18 cellular contexts compared by ENCODE assay signal in the genomic region with DNA sequence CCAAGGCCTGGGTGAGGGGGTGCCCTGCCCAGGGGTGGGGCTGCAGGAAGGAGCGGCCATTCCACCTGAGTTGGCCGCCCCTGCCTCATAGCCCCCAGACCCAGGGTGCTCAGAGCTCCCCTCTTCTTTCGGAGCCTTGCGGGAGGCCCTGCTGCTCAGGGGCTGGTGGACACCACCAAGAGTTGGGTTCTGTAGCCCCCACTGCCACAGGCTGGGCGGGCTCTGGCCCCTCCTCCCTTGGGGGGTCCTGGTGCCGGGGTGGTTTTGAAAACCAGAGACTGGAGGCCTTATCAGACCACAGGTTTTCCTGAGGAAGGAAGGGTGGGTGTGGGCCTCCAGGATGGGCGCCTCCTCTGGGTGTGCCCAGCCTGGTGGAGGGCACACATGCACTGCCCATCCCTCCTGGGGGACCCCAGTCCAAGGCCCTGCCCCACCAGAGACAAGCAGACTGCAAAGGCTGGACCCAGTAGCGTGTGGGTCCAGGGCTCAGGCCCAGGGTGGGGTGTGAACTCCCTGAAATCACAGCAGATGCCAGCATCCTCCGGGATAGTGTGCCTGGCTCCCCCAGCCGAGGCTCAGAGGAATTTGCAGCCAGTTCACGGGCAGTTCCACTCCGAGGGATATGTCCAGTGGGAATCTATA. TPM values are rescaled to one million over a fixed set of nuclear protein-coding genes. Genes with fewer than 3 reads are reported as not detected.
A peak's percentile ranks its signal among the peaks of the same experiment; 100 is the strongest.
DNase-seq lines count a peak whose midpoint lies in the region; ATAC-seq and TF ChIP-seq lines count a peak whose summit lies in the region.
"Had no signal": no experiment of that assay in that cellular context is flagged by ENCODE, and none has a peak within 500 bp of the region (broad histone marks: within the 10 kb centered on the region; RNA-seq: fewer than 3 reads in every experiment).

No MANE protein-coding gene starts in this region.

- no peaks in the 10 kb centered on the region for H3K36me3 Mint-ChIP-seq in osteocyte (ENCODE audit: unreplicated experiment)

- peak in 3 of 5 donors; percentile 15 to 63 (median 61) for DNase-seq in heart left ventricle
- DNase-seq in right atrium auricular region (ENCODE audit: low spot score) = no peak
- peak; percentile 81 for DNase-seq in RWPE2 (ENCODE audit: low spot score)
- no peak for DNase-seq in lower lobe of right lung
- peak in 1 of 2 donors; percentile 55 for DNase-seq in upper lobe of left lung
- no peak for DNase-seq in osteocyte (ENCODE audit: extremely low spot score, unreplicated experiment)
- DNase-seq in LoVo (ENCODE audit: low spot score) = no peak
- no peak for DNase-seq in breast epithelium (ENCODE audit: low spot score in 2 of 2)
- DNase-seq: DMS53, H9, MV-4-11, NCI-H1436, NCI-H2029 treated with DMSO at 0.1 percent for 48 hours, NCI-H510A treated with DMSO at 0.1 percent for 48 hours, Peyer's patch had no signal

- TF ChIP-seq POLR2A in heart left ventricle (IDR thresholded peaks at IDR 0.05) (no peak), upper lobe of left lung (IDR thresholded peaks at IDR 0.05) (no peak), breast epithelium (IDR thresholded peaks at IDR 0.05) (no peak)

- H3K4me3 ChIP-seq in heart left ventricle = no peak overlapping the region
- H3K4me3 ChIP-seq in right atrium auricular region = no peak overlapping the region
- no peak overlapping the region for H3K4me3 ChIP-seq in RWPE2 (ENCODE audit: severe bottlenecking)
- H3K4me3 ChIP-seq in lower lobe of right lung = no peak overlapping the region
- H3K4me3 ChIP-seq in upper lobe of left lung = no peak overlapping the region
- no peak overlapping the region for H3K4me3 ChIP-seq in breast epithelium
- H3K4me3 ChIP-seq: GM12878, Peyer's patch had no signal

- H3K4me1 ChIP-seq in heart left ventricle (peaks cover 0 to 53% (median 42%) of the 10 kb centered on the region in 12 donors), right atrium auricular region (peaks cover 0 to 52% of the 10 kb centered on the region in 2 donors), RWPE2 (ENCODE audit: insufficient read depth, poor library complexity, severe bottlenecking) (no peaks in the 10 kb centered on the region), lower lobe of right lung (peaks cover 50% of the 10 kb centered on the region), upper lobe of left lung (peaks cover 37 to 51% (median 41%) of the 10 kb centered on the region in 4 donors), breast epithelium (peaks cover 0 to 3% of the 10 kb centered on the region in 2 donors)

- no peak overlapping the region for H3K4me3 Mint-ChIP-seq in osteocyte (ENCODE audit: unreplicated experiment)

- TF ChIP-seq EP300 in upper lobe of left lung (IDR thresholded peaks at IDR 0.05) = peak in 1 of 4 donors; percentile 80

- H3K27me3 Mint-ChIP-seq in osteocyte (ENCODE audit: unreplicated experiment) = no peaks in the 10 kb centered on the region

- peak in 1 of 12 donors; percentile 6 for TF ChIP-seq CTCF in heart left ventricle (IDR thresholded peaks at IDR 0.05)
- no peak for TF ChIP-seq CTCF in right atrium auricular region (IDR thresholded peaks at IDR 0.05)
- no peak for TF ChIP-seq CTCF in RWPE2 (IDR thresholded peaks at IDR 0.05; ENCODE audit: poor library complexity, severe bottlenecking)
- no peak for TF ChIP-seq CTCF in lower lobe of right lung (IDR thresholded peaks at IDR 0.05)
- TF ChIP-seq CTCF in upper lobe of left lung (IDR thresholded peaks at IDR 0.05) = no peak
- TF ChIP-seq CTCF in osteocyte (IDR thresholded peaks at IDR 0.05) = no peak
- no peak for TF ChIP-seq CTCF in breast epithelium (IDR thresholded peaks at IDR 0.05)

- no peaks in the 10 kb centered on the region for H3K9me3 ChIP-seq in heart left ventricle
- no peaks in the 10 kb centered on the region for H3K9me3 ChIP-seq in right atrium auricular region
- no peaks in the 10 kb centered on the region for H3K9me3 ChIP-seq in RWPE2 (ENCODE audit: severe bottlenecking)
- no peaks in the 10 kb centered on the region for H3K9me3 ChIP-seq in lower lobe of right lung
- H3K9me3 ChIP-seq in upper lobe of left lung = no peaks in the 10 kb centered on the region
- H3K9me3 ChIP-seq in breast epithelium = no peaks in the 10 kb centered on the region
- H3K9me3 ChIP-seq: Caco-2, Peyer's patch had no signal

- intact Hi-C loops in heart left ventricle (cut with DNase I) = no loop called here
- intact Hi-C loops in lower lobe of right lung (cut with DNase I) = no loop called here
- intact Hi-C loops in breast epithelium (cut with DNase I; ENCODE audit: low total_unique reads) = no loop called here

- H3K36me3 ChIP-seq in heart left ventricle (no peaks in the 10 kb centered on the region), right atrium auricular region (no peaks in the 10 kb centered on the region), RWPE2 (ENCODE audit: low read depth) (no peaks in the 10 kb centered on the region), lower lobe of right lung (no peaks in the 10 kb centered on the region), upper lobe of left lung (no peaks in the 10 kb centered on the region), breast epithelium (no peaks in the 10 kb centered on the region)
- H3K36me3 ChIP-seq: Peyer's patch had no signal

- no peak overlapping the region for H3K27ac Mint-ChIP-seq in osteocyte (ENCODE audit: unreplicated experiment)
- H3K27ac Mint-ChIP-seq: H9 had no signal

- peak overlapping the region in 10 of 12 donors; percentile 17 to 96 (median 74) for H3K27ac ChIP-seq in heart left ventricle
- peak overlapping the region in 1 of 2 donors; percentile 40 for H3K27ac ChIP-seq in right atrium auricular region
- H3K27ac ChIP-seq in RWPE2 (ENCODE audit: poor library complexity, severe bottlenecking) = no peak overlapping the region
- H3K27ac ChIP-seq in lower lobe of right lung = peak overlapping the region; percentile 48
- peak overlapping the region; percentile 32 to 84 (median 68) for H3K27ac ChIP-seq in upper lobe of left lung
- H3K27ac ChIP-seq in breast epithelium = no peak overlapping the region
- H3K27ac ChIP-seq: Peyer's patch had no signal

- H3K27me3 ChIP-seq in heart left ventricle = peaks cover 0 to 33% (median 0%) of the 10 kb centered on the region in 9 donors
- H3K27me3 ChIP-seq in right atrium auricular region = no peaks in the 10 kb centered on the region
- peaks cover 20% of the 10 kb centered on the region for H3K27me3 ChIP-seq in RWPE2 (ENCODE audit: insufficient read depth, poor library complexity, severe bottlenecking)
- peaks cover 33% of the 10 kb centered on the region for H3K27me3 ChIP-seq in lower lobe of right lung (ENCODE audit: low read depth)
- peaks cover 0 to 19% (median 0%) of the 10 kb centered on the region in 4 donors for H3K27me3 ChIP-seq in upper lobe of left lung
- H3K27me3 ChIP-seq in breast epithelium = no peaks in the 10 kb centered on the region

- 59 to 69% (median 64%) methylated on average over 7 to 12 of the region's 12 CpGs for WGBS in heart left ventricle, 4 donors
- 39 to 43% methylated on average over 3 to 8 of the region's 12 CpGs for WGBS in upper lobe of left lung, 2 donors

- H3K4me1 Mint-ChIP-seq in osteocyte (ENCODE audit: unreplicated experiment) = peaks cover 18% of the 10 kb centered on the region

- H3K9me3 Mint-ChIP-seq in osteocyte (ENCODE audit: unreplicated experiment) = no peaks in the 10 kb centered on the region
- H3K9me3 Mint-ChIP-seq: H9 had no signal

- no peak for ATAC-seq in heart left ventricle
- ATAC-seq in RWPE2 (ENCODE audit: low read depth) = no peak
- ATAC-seq in lower lobe of right lung = no peak
- peak in 1 of 2 donors; percentile 30 for ATAC-seq in upper lobe of left lung (ENCODE audit: low FRiP score in 2 of 2)

RNA-seq across cellular contexts. Expression of gene ZBTB46, which starts 13.4 kb away (rescaled TPM):
- total RNA-seq in heart left ventricle (10 to 100 TPM; 11.2 to 27.4 (median 14.4) TPM), right atrium auricular region (10 to 100 TPM; 12.2 to 17.8 TPM), lower lobe of right lung (9.9 TPM), upper lobe of left lung (10 to 100 TPM in 4 of 6 donors, 1 to 10 TPM in 2; 7.6 to 25.3 (median 11.6) TPM), osteocyte (20.5 and 20.9 TPM in 2 replicates), breast epithelium (10 to 100 TPM in 2 of 3 donors, 1 to 10 TPM in 1; 8.2 to 18.7 (median 10.7) TPM)
- 1 to 10 TPM; 6.6 to 8.2 TPM for polyA plus RNA-seq in heart left ventricle

RNA-seq across cellular contexts. Expression of gene ABHD16B, which starts 16.8 kb away (rescaled TPM):
- not detected for total RNA-seq in heart left ventricle
- polyA plus RNA-seq in heart left ventricle = under 1 TPM; 0.12 to 0.72 TPM
- total RNA-seq in right atrium auricular region = not detected
- total RNA-seq in lower lobe of right lung = not detected
- total RNA-seq in upper lobe of left lung = under 1 TPM in 1 of 6 donors, not detected in 5; 0.23 TPM
- not detected in 2 replicates for total RNA-seq in osteocyte
- not detected for total RNA-seq in breast epithelium
- total RNA-seq: GM12878, H9, LHCN-M2, Peyer's patch had no signal

RNA-seq across cellular contexts. Expression of gene TPD52L2, which starts 20.6 kb away (rescaled TPM):
- total RNA-seq in heart left ventricle (100 to 1,000 TPM in 1 of 9 donors, 10 to 100 TPM in 8; 65.0 to 122 (median 72.2) TPM), right atrium auricular region (10 to 100 TPM; 80.6 to 84.0 TPM), lower lobe of right lung (76.9 TPM), upper lobe of left lung (100 to 1,000 TPM in 1 of 6 donors, 10 to 100 TPM in 5; 64.2 to 103 (median 79.4) TPM), osteocyte (102 and 109 TPM in 2 replicates), breast epithelium (100 to 1,000 TPM in 1 of 3 donors, 10 to 100 TPM in 2; 75.1 to 146 (median 84.2) TPM)
- polyA plus RNA-seq in heart left ventricle = 100 to 1,000 TPM in 1 of 2 donors, 10 to 100 TPM in 1; 44.4 to 179 TPM

RNA-seq across cellular contexts. Expression of gene DNAJC5, which starts 50.4 kb away (rescaled TPM):
- total RNA-seq in heart left ventricle (10 to 100 TPM; 34.8 to 57.1 (median 46.1) TPM), right atrium auricular region (10 to 100 TPM; 41.2 to 43.8 TPM), lower lobe of right lung (54.5 TPM), upper lobe of left lung (10 to 100 TPM; 44.6 to 66.0 (median 60.7) TPM), osteocyte (41.2 and 42.7 TPM in 2 replicates), breast epithelium (10 to 100 TPM; 31.1 to 37.9 (median 37.0) TPM)
- polyA plus RNA-seq in heart left ventricle = 10 to 100 TPM; 21.1 to 46.3 TPM

Comparison
In these comparisons a context has a peak if more than half of its experiments do, and no peak if none do; other contexts are left out.
1. DNase-seq: peak in heart left ventricle (3 of 5) and RWPE2 (single experiment); none in right atrium auricular region (single experiment), lower lobe of right lung (single experiment), osteocyte (single experiment), LoVo (single experiment) and breast epithelium (0 of 2).
2. H3K27ac ChIP-seq: peak in heart left ventricle (10 of 12), lower lobe of right lung (single experiment) and upper lobe of left lung (4 of 4); none in RWPE2 (single experiment) and breast epithelium (0 of 2).